ENCODE assay signal across 1 cellular context in genomic region chr6:158815379-158815724, GRCh38.
TF ChIP-seq lines count a peak whose summit lies in the region.

No MANE protein-coding gene starts in this region.

TF ChIP-seq in HepG2, 621 proteins besides CTCF, POLR2A, EP300 and RAD21 (continued from another document and continues in another):
- TF ChIP-seq, protein P1, sequence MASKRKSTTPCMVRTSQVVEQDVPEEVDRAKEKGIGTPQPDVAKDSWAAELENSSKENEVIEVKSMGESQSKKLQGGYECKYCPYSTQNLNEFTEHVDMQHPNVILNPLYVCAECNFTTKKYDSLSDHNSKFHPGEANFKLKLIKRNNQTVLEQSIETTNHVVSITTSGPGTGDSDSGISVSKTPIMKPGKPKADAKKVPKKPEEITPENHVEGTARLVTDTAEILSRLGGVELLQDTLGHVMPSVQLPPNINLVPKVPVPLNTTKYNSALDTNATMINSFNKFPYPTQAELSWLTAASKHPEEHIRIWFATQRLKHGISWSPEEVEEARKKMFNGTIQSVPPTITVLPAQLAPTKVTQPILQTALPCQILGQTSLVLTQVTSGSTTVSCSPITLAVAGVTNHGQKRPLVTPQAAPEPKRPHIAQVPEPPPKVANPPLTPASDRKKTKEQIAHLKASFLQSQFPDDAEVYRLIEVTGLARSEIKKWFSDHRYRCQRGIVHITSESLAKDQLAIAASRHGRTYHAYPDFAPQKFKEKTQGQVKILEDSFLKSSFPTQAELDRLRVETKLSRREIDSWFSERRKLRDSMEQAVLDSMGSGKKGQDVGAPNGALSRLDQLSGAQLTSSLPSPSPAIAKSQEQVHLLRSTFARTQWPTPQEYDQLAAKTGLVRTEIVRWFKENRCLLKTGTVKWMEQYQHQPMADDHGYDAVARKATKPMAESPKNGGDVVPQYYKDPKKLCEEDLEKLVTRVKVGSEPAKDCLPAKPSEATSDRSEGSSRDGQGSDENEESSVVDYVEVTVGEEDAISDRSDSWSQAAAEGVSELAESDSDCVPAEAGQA (IDR thresholded peaks at IDR 0.05; ENCODE audit: low read depth) = no peak
- TF ChIP-seq, protein P1 (CRISPR knock-in tag; IDR thresholded peaks at IDR 0.05; ENCODE audit: borderline replicate concordance) = no peak
- peak; percentile 73 for TF ChIP-seq ELF3 (CRISPR knock-in tag; IDR thresholded peaks at IDR 0.05)
- TF ChIP-seq TMF1 (CRISPR knock-in tag; IDR thresholded peaks at IDR 0.05; ENCODE audit: low read depth) = no peak
- peak; percentile 82; the same call in 1 of the 2 replicates for TF ChIP-seq ZBTB3 (CRISPR knock-in tag; IDR thresholded peaks at IDR 0.05; ENCODE audit: borderline replicate concordance, low read depth)
- TF ChIP-seq, protein P2, sequence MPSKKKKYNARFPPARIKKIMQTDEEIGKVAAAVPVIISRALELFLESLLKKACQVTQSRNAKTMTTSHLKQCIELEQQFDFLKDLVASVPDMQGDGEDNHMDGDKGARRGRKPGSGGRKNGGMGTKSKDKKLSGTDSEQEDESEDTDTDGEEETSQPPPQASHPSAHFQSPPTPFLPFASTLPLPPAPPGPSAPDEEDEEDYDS (CRISPR knock-in tag; IDR thresholded peaks at IDR 0.05) = peak; percentile 31; the same call in 1 of the 2 replicates
- TF ChIP-seq ZNF564 (CRISPR knock-in tag; IDR thresholded peaks at IDR 0.05) = no peak
- TF ChIP-seq, protein P3, sequence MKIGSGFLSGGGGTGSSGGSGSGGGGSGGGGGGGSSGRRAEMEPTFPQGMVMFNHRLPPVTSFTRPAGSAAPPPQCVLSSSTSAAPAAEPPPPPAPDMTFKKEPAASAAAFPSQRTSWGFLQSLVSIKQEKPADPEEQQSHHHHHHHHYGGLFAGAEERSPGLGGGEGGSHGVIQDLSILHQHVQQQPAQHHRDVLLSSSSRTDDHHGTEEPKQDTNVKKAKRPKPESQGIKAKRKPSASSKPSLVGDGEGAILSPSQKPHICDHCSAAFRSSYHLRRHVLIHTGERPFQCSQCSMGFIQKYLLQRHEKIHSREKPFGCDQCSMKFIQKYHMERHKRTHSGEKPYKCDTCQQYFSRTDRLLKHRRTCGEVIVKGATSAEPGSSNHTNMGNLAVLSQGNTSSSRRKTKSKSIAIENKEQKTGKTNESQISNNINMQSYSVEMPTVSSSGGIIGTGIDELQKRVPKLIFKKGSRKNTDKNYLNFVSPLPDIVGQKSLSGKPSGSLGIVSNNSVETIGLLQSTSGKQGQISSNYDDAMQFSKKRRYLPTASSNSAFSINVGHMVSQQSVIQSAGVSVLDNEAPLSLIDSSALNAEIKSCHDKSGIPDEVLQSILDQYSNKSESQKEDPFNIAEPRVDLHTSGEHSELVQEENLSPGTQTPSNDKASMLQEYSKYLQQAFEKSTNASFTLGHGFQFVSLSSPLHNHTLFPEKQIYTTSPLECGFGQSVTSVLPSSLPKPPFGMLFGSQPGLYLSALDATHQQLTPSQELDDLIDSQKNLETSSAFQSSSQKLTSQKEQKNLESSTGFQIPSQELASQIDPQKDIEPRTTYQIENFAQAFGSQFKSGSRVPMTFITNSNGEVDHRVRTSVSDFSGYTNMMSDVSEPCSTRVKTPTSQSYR (CRISPR knock-in tag; IDR thresholded peaks at IDR 0.05; ENCODE audit: borderline replicate concordance) = peak; percentile 58; the same call in 1 of the 2 replicates
- TF ChIP-seq ZNF720 (CRISPR knock-in tag; IDR thresholded peaks at IDR 0.05) = no peak
- no peak for TF ChIP-seq TFE3 (CRISPR knock-in tag; IDR thresholded peaks at IDR 0.05)
- TF ChIP-seq, protein P4, sequence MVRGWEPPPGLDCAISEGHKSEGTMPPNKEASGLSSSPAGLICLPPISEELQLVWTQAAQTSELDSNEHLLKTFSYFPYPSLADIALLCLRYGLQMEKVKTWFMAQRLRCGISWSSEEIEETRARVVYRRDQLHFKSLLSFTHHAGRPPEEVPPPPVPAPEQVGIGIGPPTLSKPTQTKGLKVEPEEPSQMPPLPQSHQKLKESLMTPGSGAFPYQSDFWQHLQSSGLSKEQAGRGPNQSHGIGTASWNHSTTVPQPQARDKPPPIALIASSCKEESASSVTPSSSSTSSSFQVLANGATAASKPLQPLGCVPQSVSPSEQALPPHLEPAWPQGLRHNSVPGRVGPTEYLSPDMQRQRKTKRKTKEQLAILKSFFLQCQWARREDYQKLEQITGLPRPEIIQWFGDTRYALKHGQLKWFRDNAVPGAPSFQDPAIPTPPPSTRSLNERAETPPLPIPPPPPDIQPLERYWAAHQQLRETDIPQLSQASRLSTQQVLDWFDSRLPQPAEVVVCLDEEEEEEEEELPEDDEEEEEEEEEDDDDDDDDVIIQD (CRISPR knock-in tag; IDR thresholded peaks at IDR 0.05; ENCODE audit: low read depth) = no peak
- TF ChIP-seq ZSCAN20 (CRISPR knock-in tag; IDR thresholded peaks at IDR 0.05; ENCODE audit: borderline replicate concordance) = no peak
- TF ChIP-seq AKNA (CRISPR knock-in tag; IDR thresholded peaks at IDR 0.05; ENCODE audit: borderline replicate concordance) = no peak
- no peak for TF ChIP-seq HDAC6 (IDR thresholded peaks at IDR 0.05; ENCODE audit: low read depth, low read length)
- TF ChIP-seq, protein P5, sequence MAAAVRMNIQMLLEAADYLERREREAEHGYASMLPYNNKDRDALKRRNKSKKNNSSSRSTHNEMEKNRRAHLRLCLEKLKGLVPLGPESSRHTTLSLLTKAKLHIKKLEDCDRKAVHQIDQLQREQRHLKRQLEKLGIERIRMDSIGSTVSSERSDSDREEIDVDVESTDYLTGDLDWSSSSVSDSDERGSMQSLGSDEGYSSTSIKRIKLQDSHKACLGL (CRISPR knock-in tag; IDR thresholded peaks at IDR 0.05) = no peak
- TF ChIP-seq ARID2 (CRISPR knock-in tag; IDR thresholded peaks at IDR 0.05; ENCODE audit: borderline replicate concordance) = no peak
- no peak for TF ChIP-seq YY1 (IDR thresholded peaks at IDR 0.05; ENCODE audit: insufficient read depth, insufficient replicate concordance, low read depth, low read length)
- TF ChIP-seq NR2F2 (IDR thresholded peaks at IDR 0.05; ENCODE audit: borderline replicate concordance, low read depth) = peak; percentile 90; the same call in 1 of the 2 replicates
- no peak for TF ChIP-seq SCMH1 (CRISPR knock-in tag; IDR thresholded peaks at IDR 0.05; ENCODE audit: borderline replicate concordance)
- TF ChIP-seq NR2F6 (IDR thresholded peaks at IDR 0.05) = peak; percentile 94
- TF ChIP-seq NR2F6 (CRISPR knock-in tag; IDR thresholded peaks at IDR 0.05) = peak; percentile 99
- peak; percentile 64 for TF ChIP-seq PHF21A (CRISPR knock-in tag; IDR thresholded peaks at IDR 0.05)
- TF ChIP-seq EEA1 (CRISPR knock-in tag; IDR thresholded peaks at IDR 0.05; ENCODE audit: borderline replicate concordance) = no peak
- no peak for TF ChIP-seq ADNP (CRISPR knock-in tag; IDR thresholded peaks at IDR 0.05)
- TF ChIP-seq, protein P6, sequence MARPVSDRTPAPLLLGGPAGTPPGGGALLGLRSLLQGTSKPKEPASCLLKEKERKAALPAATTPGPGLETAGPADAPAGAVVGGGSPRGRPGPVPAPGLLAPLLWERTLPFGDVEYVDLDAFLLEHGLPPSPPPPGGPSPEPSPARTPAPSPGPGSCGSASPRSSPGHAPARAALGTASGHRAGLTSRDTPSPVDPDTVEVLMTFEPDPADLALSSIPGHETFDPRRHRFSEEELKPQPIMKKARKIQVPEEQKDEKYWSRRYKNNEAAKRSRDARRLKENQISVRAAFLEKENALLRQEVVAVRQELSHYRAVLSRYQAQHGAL (CRISPR knock-in tag; IDR thresholded peaks at IDR 0.05; ENCODE audit: not compliant biosample characterization) = peak; percentile 75
- no peak for TF ChIP-seq SRSF4 (IDR thresholded peaks at IDR 0.05; ENCODE audit: low read depth, low read length, poor library complexity, severe bottlenecking)
- no peak for TF ChIP-seq ZNF180 (CRISPR knock-in tag; IDR thresholded peaks at IDR 0.05; ENCODE audit: borderline replicate concordance, low read depth)
- peak; percentile 82 for TF ChIP-seq ZNF263 (CRISPR knock-in tag; IDR thresholded peaks at IDR 0.05)
- no peak for TF ChIP-seq ZNF343 (CRISPR knock-in tag; IDR thresholded peaks at IDR 0.05)
- TF ChIP-seq MLX (CRISPR knock-in tag; IDR thresholded peaks at IDR 0.05) = no peak
- TF ChIP-seq MTF1 (CRISPR knock-in tag; IDR thresholded peaks at IDR 0.05) = no peak
- TF ChIP-seq GPBP1L1 (CRISPR knock-in tag; IDR thresholded peaks at IDR 0.05) = no peak
- TF ChIP-seq ZBTB33 (CRISPR knock-in tag; IDR thresholded peaks at IDR 0.05) = 0 out of 2 replicates have a peak, but pooled peaks have one; percentile 32
- peak; percentile 62; the same call in 1 of the 2 replicates for TF ChIP-seq MEIS2 (CRISPR knock-in tag; IDR thresholded peaks at IDR 0.05)
